8 cellular contexts compared by ENCODE assay signal in genomic region chr17:49039518-49039917, GRCh38. TPM values are rescaled to one million over a fixed set of nuclear protein-coding genes. Genes with fewer than 3 reads are reported as not detected.
"Had no signal": no experiment of that assay in that cellular context is flagged by ENCODE, and none has a peak within 500 bp of the region (broad histone marks: within the 10 kb centered on the region; RNA-seq: fewer than 3 reads in every experiment).

No MANE protein-coding gene starts in this region.

RNA-seq across cellular contexts. Expression of gene IGF2BP1, which starts 42.3 kb away (rescaled TPM):
- total RNA-seq: left ventricle myocardium inferior, left ventricle myocardium superior, lower leg skin, lower lobe of right lung, mesenteric fat pad had no signal
- polyA plus RNA-seq: immature natural killer cell, keratinocyte, liver had no signal
